1 cellular context compared by ENCODE assay signal in the genomic region with DNA sequence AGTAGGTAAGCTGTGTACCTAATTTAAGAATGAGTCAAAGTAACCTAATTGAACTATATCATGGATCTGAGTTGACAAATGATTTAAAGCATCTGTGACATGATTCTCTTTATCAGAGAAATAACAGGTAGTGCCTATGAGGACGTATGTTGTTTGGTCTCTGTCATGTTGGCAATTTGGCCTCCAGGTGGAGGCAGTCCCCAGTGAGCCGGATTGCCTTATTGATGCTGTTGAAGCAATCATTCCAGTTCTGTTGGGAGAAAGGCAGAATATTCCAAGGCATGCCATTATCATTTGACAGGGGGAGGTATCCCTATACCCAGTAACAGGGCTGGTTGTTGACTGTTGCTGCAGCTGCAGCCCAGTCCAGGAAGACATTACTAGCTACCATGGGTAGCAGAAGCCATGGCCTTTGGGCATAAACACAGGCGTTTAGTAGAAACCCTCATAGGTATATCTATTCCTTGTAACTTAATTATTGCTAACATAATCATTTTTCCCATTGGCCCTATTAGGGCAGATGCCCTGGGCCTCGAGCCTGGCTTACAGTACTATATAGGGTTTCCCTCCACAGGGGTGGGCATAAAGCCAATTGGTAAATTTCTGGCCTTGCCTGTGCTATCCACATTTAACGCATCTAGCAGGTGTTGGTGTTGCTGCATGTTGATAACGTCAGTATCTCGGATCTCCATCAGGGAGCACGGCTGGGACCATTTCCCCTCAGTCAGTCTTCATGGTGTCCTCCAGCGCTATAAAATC.
TF ChIP-seq lines count a peak whose summit lies in the region.

No MANE protein-coding gene starts in this region.

TF ChIP-seq in A549, 52 proteins besides CTCF, POLR2A, EP300 and RAD21:
- TF ChIP-seq FOSB (CRISPR knock-in tag; IDR thresholded peaks at IDR 0.05), result no peak
- no peak for TF ChIP-seq EHMT2 (IDR thresholded peaks at IDR 0.05; ENCODE audit: low read depth)
- TF ChIP-seq HEYL (CRISPR knock-in tag; IDR thresholded peaks at IDR 0.05), result no peak
